1 cellular context compared by ENCODE assay signal in genomic region chr17:27293898-27294688, GRCh38.
TF ChIP-seq lines count a peak whose summit lies in the region.

A gene with protein sequence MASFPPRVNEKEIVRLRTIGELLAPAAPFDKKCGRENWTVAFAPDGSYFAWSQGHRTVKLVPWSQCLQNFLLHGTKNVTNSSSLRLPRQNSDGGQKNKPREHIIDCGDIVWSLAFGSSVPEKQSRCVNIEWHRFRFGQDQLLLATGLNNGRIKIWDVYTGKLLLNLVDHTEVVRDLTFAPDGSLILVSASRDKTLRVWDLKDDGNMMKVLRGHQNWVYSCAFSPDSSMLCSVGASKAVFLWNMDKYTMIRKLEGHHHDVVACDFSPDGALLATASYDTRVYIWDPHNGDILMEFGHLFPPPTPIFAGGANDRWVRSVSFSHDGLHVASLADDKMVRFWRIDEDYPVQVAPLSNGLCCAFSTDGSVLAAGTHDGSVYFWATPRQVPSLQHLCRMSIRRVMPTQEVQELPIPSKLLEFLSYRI (plus strand): TSS chr17:27294114. CDS start chr17:27294396, 282 bp downstream.

TF ChIP-seq in HCT116, 20 proteins besides CTCF, POLR2A, EP300 and RAD21 (continued from another document):
- TF ChIP-seq, protein P1, sequence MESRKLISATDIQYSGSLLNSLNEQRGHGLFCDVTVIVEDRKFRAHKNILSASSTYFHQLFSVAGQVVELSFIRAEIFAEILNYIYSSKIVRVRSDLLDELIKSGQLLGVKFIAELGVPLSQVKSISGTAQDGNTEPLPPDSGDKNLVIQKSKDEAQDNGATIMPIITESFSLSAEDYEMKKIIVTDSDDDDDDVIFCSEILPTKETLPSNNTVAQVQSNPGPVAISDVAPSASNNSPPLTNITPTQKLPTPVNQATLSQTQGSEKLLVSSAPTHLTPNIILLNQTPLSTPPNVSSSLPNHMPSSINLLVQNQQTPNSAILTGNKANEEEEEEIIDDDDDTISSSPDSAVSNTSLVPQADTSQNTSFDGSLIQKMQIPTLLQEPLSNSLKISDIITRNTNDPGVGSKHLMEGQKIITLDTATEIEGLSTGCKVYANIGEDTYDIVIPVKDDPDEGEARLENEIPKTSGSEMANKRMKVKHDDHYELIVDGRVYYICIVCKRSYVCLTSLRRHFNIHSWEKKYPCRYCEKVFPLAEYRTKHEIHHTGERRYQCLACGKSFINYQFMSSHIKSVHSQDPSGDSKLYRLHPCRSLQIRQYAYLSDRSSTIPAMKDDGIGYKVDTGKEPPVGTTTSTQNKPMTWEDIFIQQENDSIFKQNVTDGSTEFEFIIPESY (IDR thresholded peaks at IDR 0.05; ENCODE audit: extremely low read depth, insufficient replicate concordance, low read length): peak; percentile 69
- TF ChIP-seq EZH2phosphoT487 (IDR thresholded peaks at IDR 0.05; ENCODE audit: borderline replicate concordance) (no peak), CBX3 (IDR thresholded peaks at IDR 0.05; ENCODE audit: low read depth) (no peak), EGR1 (IDR thresholded peaks at IDR 0.05; ENCODE audit: low read depth) (peak; percentile 52; the same call in 1 of the 2 replicates), SRF (IDR thresholded peaks at IDR 0.05; ENCODE audit: low read depth) (no peak), FOSL1 (IDR thresholded peaks at IDR 0.05; ENCODE audit: low read depth) (no peak)
